ENCODE assay signal across 1 cellular context in genomic region chr2:231056453-231057416, GRCh38.
A peak's percentile ranks its signal among the peaks of the same experiment; 100 is the strongest.
TF ChIP-seq lines count a peak whose summit lies in the region.

Gene PSMD1, plus strand, starts transcription at chr2:231056867. Its CDS starts 159 bp downstream, at chr2:231057026.

TF ChIP-seq in GM12878, 131 proteins besides CTCF, POLR2A, EP300 and RAD21 (continued from another document and continues in another):
- peak; percentile 68 for TF ChIP-seq E4F1 (IDR thresholded peaks at IDR 0.05; ENCODE audit: borderline replicate concordance, partially characterized antibody)
- peak; percentile 93; the same call in 1 of the 2 replicates for TF ChIP-seq RB1 (IDR thresholded peaks at IDR 0.05; ENCODE audit: borderline replicate concordance)
- no peak for TF ChIP-seq NR2F1 (conservative IDR thresholded peaks at IDR 0.05)
- TF ChIP-seq PAX5 (IDR thresholded peaks at IDR 0.05; ENCODE audit: borderline replicate concordance, low read depth, low read length), result no peak
- TF ChIP-seq MEF2A (IDR thresholded peaks at IDR 0.05; ENCODE audit: insufficient read depth, low read depth, low read length), result no peak
- TF ChIP-seq BCLAF1 (IDR thresholded peaks at IDR 0.05), result no peak
- no peak for TF ChIP-seq ZNF217 (IDR thresholded peaks at IDR 0.05)
- peak; percentile 78 for TF ChIP-seq SMARCA5 (IDR thresholded peaks at IDR 0.05)
- peak; percentile 80 for TF ChIP-seq MAX (IDR thresholded peaks at IDR 0.05; ENCODE audit: low read depth, low read length)
- TF ChIP-seq GATAD2B (conservative IDR thresholded peaks at IDR 0.05; ENCODE audit: low read depth), result no peak
- no peak for TF ChIP-seq BCL3 (IDR thresholded peaks at IDR 0.05; ENCODE audit: borderline replicate concordance, insufficient read depth, low read depth, low read length, poor library complexity, severe bottlenecking)
- TF ChIP-seq CHD2 (IDR thresholded peaks at IDR 0.05; ENCODE audit: borderline replicate concordance, low read depth, low read length), result peak; percentile 62
- TF ChIP-seq NR2C1 (IDR thresholded peaks at IDR 0.05), result peak; percentile 52
- TF ChIP-seq SP1 (IDR thresholded peaks at IDR 0.05; ENCODE audit: low read depth, low read length), result peak; percentile 82
- TF ChIP-seq EED (IDR thresholded peaks at IDR 0.05; ENCODE audit: low read depth), result no peak
- TF ChIP-seq NKRF (conservative IDR thresholded peaks at IDR 0.05), result peak; percentile 81
- TF ChIP-seq ZBTB33 (IDR thresholded peaks at IDR 0.05), result peak; percentile 85
- no peak for TF ChIP-seq ZZZ3 (IDR thresholded peaks at IDR 0.05; ENCODE audit: control insufficient read depth, insufficient read length, low read depth)
- TF ChIP-seq LARP7 (IDR thresholded peaks at IDR 0.05), result peak; percentile 68; the same call in 1 of the 2 replicates
- no peak for TF ChIP-seq PKNOX1 (IDR thresholded peaks at IDR 0.05)
- TF ChIP-seq E2F8 (IDR thresholded peaks at IDR 0.05; ENCODE audit: low read depth, partially characterized antibody), result no peak
- peak; percentile 91 for TF ChIP-seq IKZF1 (conservative IDR thresholded peaks at IDR 0.05)
- TF ChIP-seq CBX5 (IDR thresholded peaks at IDR 0.05; ENCODE audit: low read depth), result no peak
- peak in 1 of 2 experiments; percentile 75; a peak in 2 of 3 replicates for TF ChIP-seq EGR1 (IDR thresholded peaks at IDR 0.05; ENCODE audit: borderline replicate concordance in 1 of 2, low read depth in 2 of 2, low read length in 2 of 2)
- 0 out of 2 replicates have a peak, but pooled peaks have one; percentile 33 for TF ChIP-seq DPF2 (IDR thresholded peaks at IDR 0.05)
- 0 out of 2 replicates have a peak, but pooled peaks have one; percentile 6 for TF ChIP-seq JUNB (IDR thresholded peaks at IDR 0.05)
- peak; percentile 91 for TF ChIP-seq MYC (IDR thresholded peaks at IDR 0.05; ENCODE audit: insufficient read depth, insufficient read length, insufficient replicate concordance, low read length, severe bottlenecking)
- peak; percentile 97 for TF ChIP-seq MYB (IDR thresholded peaks at IDR 0.05; ENCODE audit: borderline replicate concordance, low read depth, low read length)
- no peak for TF ChIP-seq STAT3 (IDR thresholded peaks at IDR 0.05; ENCODE audit: low read depth, low read length)
- peak; percentile 73; the same call in 1 of the 2 replicates for TF ChIP-seq TAF1 (IDR thresholded peaks at IDR 0.05; ENCODE audit: borderline replicate concordance, low read depth, low read length)
- no peak for TF ChIP-seq PBX3 (IDR thresholded peaks at IDR 0.05; ENCODE audit: insufficient replicate concordance, low read depth, low read length)
- TF ChIP-seq ZNF207 (IDR thresholded peaks at IDR 0.05; ENCODE audit: borderline replicate concordance), result peak; percentile 95; the same call in 1 of the 2 replicates
- TF ChIP-seq NR2C2 (IDR thresholded peaks at IDR 0.05; ENCODE audit: borderline replicate concordance, control insufficient read depth, insufficient read length, low read depth), result no peak
- TF ChIP-seq TCF7 (IDR thresholded peaks at IDR 0.05; ENCODE audit: borderline replicate concordance), result no peak
- no peak for TF ChIP-seq NFXL1 (IDR thresholded peaks at IDR 0.05; ENCODE audit: borderline replicate concordance)
- peak; percentile 16; the same call in 1 of the 2 replicates for TF ChIP-seq ATF3 (IDR thresholded peaks at IDR 0.05; ENCODE audit: borderline replicate concordance, extremely low read depth, low read depth, low read length)
- peak; percentile 97 for TF ChIP-seq YY1 (IDR thresholded peaks at IDR 0.05; ENCODE audit: low read depth, low read length)
- TF ChIP-seq IRF3 (IDR thresholded peaks at IDR 0.05), result 0 out of 2 replicates have a peak, but pooled peaks have one; percentile 51
- TF ChIP-seq IRF5 (IDR thresholded peaks at IDR 0.05; ENCODE audit: borderline replicate concordance), result peak; percentile 99
- no peak for TF ChIP-seq BRCA1 (IDR thresholded peaks at IDR 0.05; ENCODE audit: low read depth, low read length)
- no peak for TF ChIP-seq RFX5 (IDR thresholded peaks at IDR 0.05; ENCODE audit: low read depth, low read length)
